21 cellular contexts compared by ENCODE assay signal in genomic region chr13:76250211-76250610, GRCh38.
"Had no signal": no experiment of that assay in that cellular context is flagged by ENCODE, and none has a peak within 500 bp of the region (broad histone marks: within the 10 kb centered on the region; RNA-seq: fewer than 3 reads in every experiment).

No MANE protein-coding gene starts in this region.

- DNase-seq: naive thymus-derived CD8-positive, alpha-beta T cell; nephron progenitor cell; pancreas; right cardiac atrium; right lobe of liver; sigmoid colon; small intestine; stimulated activated CD4-positive, alpha-beta T cell treated with anti-CD3 and anti-CD28 coated beads, Interleukin-15, amount 100 ng/mL, for 24 hours; stimulated activated CD4-positive, alpha-beta T cell treated with anti-CD3 and anti-CD28 coated beads, Interleukin-2, amount 100 ng/mL, for 24 hours; stimulated activated CD4-positive, alpha-beta T cell treated with anti-CD3 and anti-CD28 coated beads, Interleukin-2, amount 100 ng/mL, for 48 hours; stimulated activated CD4-positive, alpha-beta T cell treated with anti-CD3 and anti-CD28 coated beads, Interleukin-4, amount 100 ng/mL, for 24 hours; stimulated activated naive B cell treated with anti-CD40 and anti-IgM and Interleukin-4, amounts not matched to agents 10 μg/mL and 1 μg/mL and 100 μg/mL, for 72 hours; stimulated activated naive CD4-positive, alpha-beta T cell treated with Interleukin-2 at 50 U/mL for 16 hours; stomach; testis; tibial artery; transverse colon; upper lobe of right lung; uterus had no signal

- ATAC-seq: naive thymus-derived CD8-positive, alpha-beta T cell; natural killer cell treated with Interleukin-12 subunit alpha and Interleukin-12 subunit beta and Interleukin-15 and Interleukin-18, amount 100 ng/mL, for 72 hours; pancreas; right cardiac atrium; right lobe of liver; stimulated activated effector memory CD8-positive, alpha-beta T cell treated with anti-CD3 and anti-CD28 coated beads, Interleukin-12 subunit alpha, Interleukin-12 subunit beta, amount 100 ng/mL, for 72 hours; stimulated activated naive B cell treated with anti-CD40 and anti-IgM and Interleukin-4, amounts not matched to agents 10 μg/mL and 1 μg/mL and 100 μg/mL, for 72 hours; upper lobe of right lung had no signal
